8 cellular contexts compared by ENCODE assay signal in genomic region chr19:47742636-47743035, GRCh38. TPM values are rescaled to one million over a fixed set of nuclear protein-coding genes. Genes with fewer than 3 reads are reported as not detected.
A peak's percentile ranks its signal among the peaks of the same experiment; 100 is the strongest.
DNase-seq lines count a peak whose midpoint lies in the region; ATAC-seq and TF ChIP-seq lines count a peak whose summit lies in the region.

No MANE protein-coding gene starts in this region.

- peaks cover 25 to 43% of the 10 kb centered on the region in 2 experiments for H3K4me1 ChIP-seq in HCT116 (ENCODE audit: control insufficient read depth in 1 of 2, insufficient read depth in 2 of 2, low read length in 2 of 2)
- H3K4me1 ChIP-seq in adrenal gland (replicated peaks in 1 of 2), result peaks cover 25 to 27% of the 10 kb centered on the region in 2 donors

- CTCF ChIA-PET in HCT116 (lab: Charles Lee), result interaction anchor here (0.7 to 4.0 kb wide), 4 partner anchors 30 to 314 kb away, joined by 3 to 68 read pairs (median 4); partner anchors contain the start of gene EHD2

- BruUV-seq in HCT116 (replicated peaks; lab: Mats Ljungman, UMichigan), result no TSS peak

- no peaks in the 10 kb centered on the region for H3K27me3 ChIP-seq in HCT116 (ENCODE audit: insufficient read depth, low read length)
- H3K27me3 ChIP-seq in adrenal gland, result no peaks in the 10 kb centered on the region

- H3K9ac ChIP-seq in HCT116 (ENCODE audit: low read length), result peak overlapping the region; percentile 88

- H2AFZ ChIP-seq in HCT116 (ENCODE audit: low read depth, low read length, poor library complexity, severe bottlenecking), result no peak overlapping the region

- peaks cover 22% of the 10 kb centered on the region for H3K79me2 ChIP-seq in HCT116 (ENCODE audit: insufficient read depth, low read length)

- no peak for TF ChIP-seq CTCF in HCT116 (IDR thresholded peaks at IDR 0.05 in 2 of 3, conservative IDR thresholded peaks at IDR 0.05 in 1 of 3; ENCODE audit: borderline replicate concordance in 1 of 3, insufficient read depth in 1 of 3, low read depth in 2 of 3, low read length in 2 of 3)
- no peak for TF ChIP-seq CTCF in adrenal gland (IDR thresholded peaks at IDR 0.05)

- RAD21 ChIA-PET in HCT116 (lab: Charles Lee; ENCODE audit: low non-redundant PET in 1 of 2, low total read pairs in 2 of 2, uncharacterized antibody in 2 of 2, unreplicated experiment in 2 of 2), result interaction anchor here (0.7 to 0.9 kb wide), 2 partner anchors 21 to 30 kb away, joined by 3 read pairs; partner anchors contain the start of gene EHD2 (in 1 of the 2)

- H4K20me1 ChIP-seq in HCT116 (ENCODE audit: insufficient read depth), result no peaks in the 10 kb centered on the region

- intact Hi-C loops in HCT116 (cut with micrococcal nuclease), result loop anchor here (1.0 to 2.0 kb wide), 2 partner anchors 14 to 29 kb away; partner anchors contain the start of gene EHD2
- intact Hi-C loops in adrenal gland (cut with DNase I), result loop anchor here in 1 of 2 donors (2.0 kb wide), 1 partner anchor 30 kb away; the partner anchor contains the start of gene EHD2

- H3K4me1 Mint-ChIP-seq in immature natural killer cell, result peaks cover 17 to 26% of the 10 kb centered on the region in 2 donors
- H3K4me1 Mint-ChIP-seq in stimulated activated memory B cell treated with anti-CD40 and anti-IgM and Interleukin-4, amounts not matched to agents 10 μg/mL and 1 μg/mL and 100 μg/mL, for 72 hours, result peaks cover 32% of the 10 kb centered on the region

- peaks cover 0 to 4% (median 0%) of the 10 kb centered on the region in 3 donors for H3K36me3 Mint-ChIP-seq in immature natural killer cell
- H3K36me3 Mint-ChIP-seq in stimulated activated memory B cell treated with anti-CD40 and anti-IgM and Interleukin-4, amounts not matched to agents 10 μg/mL and 1 μg/mL and 100 μg/mL, for 72 hours, result no peaks in the 10 kb centered on the region

- H3K27ac Mint-ChIP-seq in immature natural killer cell, result no peak overlapping the region
- peak overlapping the region; percentile 62 for H3K27ac Mint-ChIP-seq in stimulated activated memory B cell treated with anti-CD40 and anti-IgM and Interleukin-4, amounts not matched to agents 10 μg/mL and 1 μg/mL and 100 μg/mL, for 72 hours

- TF ChIP-seq RAD21 in HCT116 (IDR thresholded peaks at IDR 0.05; ENCODE audit: low read depth), result no peak

- H3K36me3 ChIP-seq in HCT116 (ENCODE audit: control insufficient read depth in 1 of 2, insufficient read depth in 2 of 2, low read length in 2 of 2), result peaks cover 12 to 22% of the 10 kb centered on the region in 2 experiments; a peak in 3 of 4 replicates
- H3K36me3 ChIP-seq in adrenal gland (replicated peaks in 1 of 2), result peaks cover 0 to 21% of the 10 kb centered on the region in 2 donors

- H3K9me3 ChIP-seq in HCT116 (ENCODE audit: control insufficient read depth in 1 of 2, insufficient read depth in 1 of 2, low read depth in 1 of 2, low read length in 2 of 2), result no peaks in the 10 kb centered on the region
- H3K9me3 ChIP-seq in adrenal gland (replicated peaks in 1 of 3), result no peaks in the 10 kb centered on the region

- H3K27me3 Mint-ChIP-seq in immature natural killer cell (ENCODE audit: low read depth in 3 of 3), result peaks cover 5 to 16% (median 5%) of the 10 kb centered on the region in 3 donors
- no peaks in the 10 kb centered on the region for H3K27me3 Mint-ChIP-seq in stimulated activated memory B cell treated with anti-CD40 and anti-IgM and Interleukin-4, amounts not matched to agents 10 μg/mL and 1 μg/mL and 100 μg/mL, for 72 hours

- H3K4me3 Mint-ChIP-seq in immature natural killer cell, result peak overlapping the region in 3 of 5 donors; percentile 14 to 27 (median 15)
- H3K4me3 Mint-ChIP-seq in stimulated activated memory B cell treated with anti-CD40 and anti-IgM and Interleukin-4, amounts not matched to agents 10 μg/mL and 1 μg/mL and 100 μg/mL, for 72 hours, result peak overlapping the region; percentile 82

- DNase-seq in HCT116 (ENCODE audit: low read depth, low spot score) (no peak), adrenal gland (peak in 1 of 7 donors; percentile 64), immature natural killer cell (no peak), SW480 (ENCODE audit: low spot score) (no peak), cortex of kidney (lab: John Stamatoyannopoulos, UW) (no peak)

- H3K9me3 Mint-ChIP-seq in immature natural killer cell, result no peaks in the 10 kb centered on the region
- H3K9me3 Mint-ChIP-seq in stimulated activated memory B cell treated with anti-CD40 and anti-IgM and Interleukin-4, amounts not matched to agents 10 μg/mL and 1 μg/mL and 100 μg/mL, for 72 hours, result peaks cover 7% of the 10 kb centered on the region

- H3K4me3 ChIP-seq in HCT116 (replicated peaks in 1 of 2; ENCODE audit: low read depth in 1 of 2, low read length in 2 of 2) (peak overlapping the region in 1 of 2 experiments; percentile 74; a peak in 2 of 4 replicates), adrenal gland (peak overlapping the region in 1 of 4 donors; percentile 36)

- TF ChIP-seq POLR2A in HCT116 (IDR thresholded peaks at IDR 0.05; ENCODE audit: borderline replicate concordance, extremely low read depth, insufficient read depth, insufficient read length) (no peak), adrenal gland (IDR thresholded peaks at IDR 0.05) (no peak)

- H3K27ac ChIP-seq in HCT116 (ENCODE audit: low read depth, low read length) (peak overlapping the region; percentile 85), adrenal gland (peak overlapping the region; percentile 51 to 98 (median 95))

- WGBS in adrenal gland, 4 donors, result 35 to 53% (median 42%) methylated on average over 5 to 13 of the region's 13 CpGs

- peak overlapping the region; percentile 71 for H3K4me2 ChIP-seq in HCT116 (ENCODE audit: low read length)

- POLR2A ChIA-PET in HCT116 (lab: Charles Lee), result interaction anchor here (1.2 to 5.2 kb wide), 2 partner anchors 20 to 30 kb away, joined by 5 to 32 read pairs; partner anchors contain the start of gene EHD2

- ATAC-seq in HCT116 (no peak), GM19397 (IDR thresholded peaks at IDR 0.05; ENCODE audit: unreplicated experiment) (no peak), HG02610 (IDR thresholded peaks at IDR 0.05; ENCODE audit: unreplicated experiment) (no peak)
- no peak for ATAC-seq in stimulated activated memory B cell treated with anti-CD40 and anti-IgM and Interleukin-4, amounts not matched to agents 10 μg/mL and 1 μg/mL and 100 μg/mL, for 72 hours

- no peaks in the 10 kb centered on the region for H3K9me2 ChIP-seq in HCT116 (ENCODE audit: insufficient read depth)

TF ChIP-seq in HCT116, 20 proteins besides CTCF, POLR2A, EP300 and RAD21:
- no peak for TF ChIP-seq JUND (IDR thresholded peaks at IDR 0.05)
- no peak for TF ChIP-seq SIN3A (IDR thresholded peaks at IDR 0.05; ENCODE audit: low read depth)
- TF ChIP-seq EZH2phosphoT487 (IDR thresholded peaks at IDR 0.05; ENCODE audit: borderline replicate concordance), result no peak
- no peak for TF ChIP-seq ELF1 (IDR thresholded peaks at IDR 0.05; ENCODE audit: borderline replicate concordance, low read depth)
- TF ChIP-seq ZFX (IDR thresholded peaks at IDR 0.05), result no peak
- no peak for TF ChIP-seq SP1 (IDR thresholded peaks at IDR 0.05; ENCODE audit: low read depth)
- no peak for TF ChIP-seq ZNF274 (IDR thresholded peaks at IDR 0.05; ENCODE audit: low read depth, low read length)
- TF ChIP-seq, protein P1, sequence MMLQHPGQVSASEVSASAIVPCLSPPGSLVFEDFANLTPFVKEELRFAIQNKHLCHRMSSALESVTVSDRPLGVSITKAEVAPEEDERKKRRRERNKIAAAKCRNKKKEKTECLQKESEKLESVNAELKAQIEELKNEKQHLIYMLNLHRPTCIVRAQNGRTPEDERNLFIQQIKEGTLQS (IDR thresholded peaks at IDR 0.05), result no peak
- TF ChIP-seq EZH2 (IDR thresholded peaks at IDR 0.05), result no peak

RNA-seq across cellular contexts. Expression of gene NOP53, which starts 2.7 kb away (rescaled TPM):
- 322 TPM for total RNA-seq in HCT116 (2021; ENCODE audit: unreplicated experiment)
- 333 and 353 TPM in 2 replicates for polyA plus RNA-seq in HCT116 (2012)
- total RNA-seq in adrenal gland, result 100 to 1,000 TPM; 170 to 420 (median 325) TPM
- 100 to 1,000 TPM; 119 to 375 (median 359) TPM for polyA plus RNA-seq in adrenal gland
- polyA plus RNA-seq in immature natural killer cell, result 100 to 1,000 TPM in 2 of 3 donors, 10 to 100 TPM in 1; 72.0 to 234 (median 101) TPM

RNA-seq across cellular contexts. Expression of gene EHD2, which starts 29.4 kb away (rescaled TPM):
- total RNA-seq in HCT116 (2021; ENCODE audit: unreplicated experiment) (60.5 TPM), adrenal gland (100 to 1,000 TPM in 6 of 8 donors, 10 to 100 TPM in 2; 60.6 to 170 (median 123) TPM)
- polyA plus RNA-seq in HCT116 (2012), result 66.6 and 71.3 TPM in 2 replicates
- polyA plus RNA-seq in adrenal gland (100 to 1,000 TPM in 1 of 3 donors, 10 to 100 TPM in 2; 34.1 to 101 (median 73.4) TPM), immature natural killer cell (not detected)

RNA-seq across cellular contexts. Expression of gene SELENOW, which starts 35.9 kb away (rescaled TPM):
- 181 TPM for total RNA-seq in HCT116 (2021; ENCODE audit: unreplicated experiment)
- polyA plus RNA-seq in HCT116 (2012), result 177 and 232 TPM in 2 replicates
- total RNA-seq in adrenal gland, result 100 to 1,000 TPM; 102 to 479 (median 147) TPM
- 100 to 1,000 TPM; 106 to 325 (median 260) TPM for polyA plus RNA-seq in adrenal gland
- polyA plus RNA-seq in immature natural killer cell, result 100 to 1,000 TPM; 294 to 618 (median 368) TPM
